Comparison of ENCODE assay signal across 1 cellular context in the genomic region with DNA sequence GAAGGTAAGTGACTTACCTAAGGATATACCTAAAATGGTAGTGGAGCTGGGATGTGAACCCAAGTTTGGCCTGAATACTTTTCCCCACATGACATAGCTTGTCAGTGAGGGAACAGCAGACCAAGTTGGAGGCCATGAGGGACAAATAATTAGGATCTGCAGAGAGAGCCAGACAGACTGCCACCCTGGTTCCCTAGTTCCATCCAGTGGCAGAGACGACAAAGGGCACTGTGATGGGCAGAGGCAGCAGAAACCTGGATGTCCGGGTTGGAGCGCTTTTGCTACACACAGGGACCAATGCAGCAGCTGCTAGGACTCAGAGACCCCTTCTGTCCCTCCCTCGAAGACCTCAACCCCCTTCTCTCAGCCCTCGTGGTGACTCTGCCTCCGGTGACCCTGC.
TF ChIP-seq lines count a peak whose summit lies in the region.

No MANE protein-coding gene starts in this region.

TF ChIP-seq in HEK293, 187 proteins besides CTCF, POLR2A, EP300 and RAD21 (continued from another document):
- TF ChIP-seq REST (tag by site-specific recombination; IDR thresholded peaks at IDR 0.05) (no peak), ZNF202 (tag by site-specific recombination; IDR thresholded peaks at IDR 0.05; ENCODE audit: borderline replicate concordance) (no peak), ZNF544 (tag by site-specific recombination; IDR thresholded peaks at IDR 0.05) (no peak), ZBTB20 (tag by site-specific recombination; IDR thresholded peaks at IDR 0.05) (no peak), ZNF426 (tag by site-specific recombination; IDR thresholded peaks at IDR 0.05) (no peak), ZNF341 (tag by site-specific recombination; IDR thresholded peaks at IDR 0.05; ENCODE audit: low read depth) (no peak), ZFP3 (tag by site-specific recombination; IDR thresholded peaks at IDR 0.05; ENCODE audit: low read depth) (no peak), PBX3 (CRISPR knock-in tag; IDR thresholded peaks at IDR 0.05) (no peak), SP3 (tag by site-specific recombination; IDR thresholded peaks at IDR 0.05) (no peak), ZNF133 (tag by site-specific recombination; IDR thresholded peaks at IDR 0.05) (no peak), ZNF670 (tag by site-specific recombination; IDR thresholded peaks at IDR 0.05; ENCODE audit: low read depth) (no peak)
- TF ChIP-seq, protein P1, sequence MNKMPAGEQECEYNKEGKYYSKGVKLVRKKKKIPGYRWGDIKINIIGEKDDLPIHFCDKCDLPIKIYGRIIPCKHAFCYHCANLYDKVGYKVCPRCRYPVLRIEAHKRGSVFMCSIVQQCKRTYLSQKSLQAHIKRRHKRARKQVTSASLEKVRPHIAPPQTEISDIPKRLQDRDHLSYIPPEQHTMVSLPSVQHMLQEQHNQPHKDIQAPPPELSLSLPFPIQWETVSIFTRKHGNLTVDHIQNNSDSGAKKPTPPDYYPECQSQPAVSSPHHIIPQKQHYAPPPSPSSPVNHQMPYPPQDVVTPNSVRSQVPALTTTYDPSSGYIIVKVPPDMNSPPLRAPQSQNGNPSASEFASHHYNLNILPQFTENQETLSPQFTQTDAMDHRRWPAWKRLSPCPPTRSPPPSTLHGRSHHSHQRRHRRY (tag by site-specific recombination; IDR thresholded peaks at IDR 0.05): no peak
- TF ChIP-seq, protein P2, sequence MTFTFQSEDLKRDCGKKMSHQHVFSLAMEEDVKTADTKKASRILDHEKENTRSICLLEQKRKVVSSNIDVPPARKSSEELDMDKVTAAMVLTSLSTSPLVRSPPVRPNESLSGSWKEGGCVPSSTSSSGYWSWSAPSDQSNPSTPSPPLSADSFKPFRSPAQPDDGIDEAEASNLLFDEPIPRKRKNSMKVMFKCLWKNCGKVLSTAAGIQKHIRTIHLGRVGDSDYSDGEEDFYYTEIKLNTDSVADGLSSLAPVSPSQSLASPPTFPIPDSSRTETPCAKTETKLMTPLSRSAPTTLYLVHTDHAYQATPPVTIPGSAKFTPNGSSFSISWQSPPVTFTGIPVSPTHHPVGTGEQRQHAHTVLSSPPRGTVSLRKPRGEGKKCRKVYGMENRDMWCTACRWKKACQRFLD (tag by site-specific recombination; IDR thresholded peaks at IDR 0.05): no peak
- TF ChIP-seq, protein P3, sequence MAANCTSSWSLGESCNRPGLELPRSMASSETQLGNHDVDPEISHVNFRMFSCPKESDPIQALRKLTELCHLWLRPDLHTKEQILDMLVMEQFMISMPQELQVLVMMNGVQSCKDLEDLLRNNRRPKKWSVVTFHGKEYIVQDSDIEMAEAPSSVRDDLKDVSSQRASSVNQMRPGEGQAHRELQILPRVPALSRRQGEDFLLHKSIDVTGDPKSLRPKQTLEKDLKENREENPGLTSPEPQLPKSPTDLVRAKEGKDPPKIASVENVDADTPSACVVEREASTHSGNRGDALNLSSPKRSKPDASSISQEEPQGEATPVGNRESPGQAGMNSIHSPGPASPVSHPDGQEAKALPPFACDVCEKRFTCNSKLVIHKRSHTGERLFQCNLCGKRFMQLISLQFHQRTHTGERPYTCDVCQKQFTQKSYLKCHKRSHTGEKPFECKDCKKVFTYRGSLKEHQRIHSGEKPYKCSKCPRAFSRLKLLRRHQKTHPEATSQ (tag by site-specific recombination; IDR thresholded peaks at IDR 0.05): no peak
